ENCODE assay signal across 17 cellular contexts in genomic region chr15:42929449-42929848, GRCh38. TPM values are rescaled to one million over a fixed set of nuclear protein-coding genes. Genes with fewer than 3 reads are reported as not detected.
DNase-seq lines count a peak whose midpoint lies in the region; ATAC-seq and TF ChIP-seq lines count a peak whose summit lies in the region.
"Had no signal": no experiment of that assay in that cellular context is flagged by ENCODE, and none has a peak within 500 bp of the region (broad histone marks: within the 10 kb centered on the region; RNA-seq: fewer than 3 reads in every experiment).

No MANE protein-coding gene starts in this region.

- 84% methylated on average over 1 of the region's 1 CpG for WGBS in SK-N-SH (ENCODE audit: low lambda C conversion rate)

- no peaks in the 10 kb centered on the region for H3K79me2 ChIP-seq in SK-N-SH (ENCODE audit: insufficient read depth)

- H3K36me3 ChIP-seq in SK-N-SH (replicated peaks in 1 of 2; ENCODE audit: control insufficient read depth in 1 of 2, insufficient read depth in 2 of 2, low read length in 1 of 2) (no peaks in the 10 kb centered on the region), adipocyte (ENCODE audit: control insufficient read depth, insufficient read depth, low read length, severe bottlenecking) (no peaks in the 10 kb centered on the region)
- H3K36me3 ChIP-seq: BLaER1 had no signal

- POLR2A ChIA-PET in SK-N-SH (lab: Yijun Ruan, JAX), result no interaction called here

- ATAC-seq in SK-N-SH treated with all-trans-retinoic acid at 6 μM for 48 hours (no peak), HG02571 (IDR thresholded peaks at IDR 0.05; ENCODE audit: unreplicated experiment) (no peak)
- ATAC-seq: GM23338 had no signal

- no peak overlapping the region for H3K4me2 ChIP-seq in SK-N-SH
- H3K4me2 ChIP-seq: BLaER1, GM23338 had no signal

- CTCF ChIA-PET in SK-N-SH (lab: Yijun Ruan, JAX), result interaction anchor here (0.6 to 0.9 kb wide), 4 partner anchors 21 to 225 kb away, joined by 3 to 4 read pairs (median 3); no protein-coding TSS in a partner anchor

- H3K9me3 ChIP-seq in SK-N-SH (no peaks in the 10 kb centered on the region), adipocyte (ENCODE audit: control insufficient read depth, low read length) (no peaks in the 10 kb centered on the region)
- H3K9me3 ChIP-seq: BLaER1, Caco-2 had no signal

- H2AFZ ChIP-seq in SK-N-SH (ENCODE audit: low read depth), result peak overlapping the region; percentile 47
- H2AFZ ChIP-seq: GM23338 had no signal

- H3K27me3 ChIP-seq in SK-N-SH (ENCODE audit: insufficient read depth) (no peaks in the 10 kb centered on the region), adipocyte (replicated peaks; ENCODE audit: control insufficient read depth, insufficient read depth, low read length) (no peaks in the 10 kb centered on the region)
- H3K27me3 ChIP-seq: BLaER1 had no signal

- H4K20me1 ChIP-seq in SK-N-SH (ENCODE audit: insufficient read depth), result no peaks in the 10 kb centered on the region
- H4K20me1 ChIP-seq: BLaER1 had no signal

- TF ChIP-seq RAD21 in SK-N-SH (IDR thresholded peaks at IDR 0.05; ENCODE audit: low read length), result no peak

- H3K9ac ChIP-seq in SK-N-SH (no peak overlapping the region), adipocyte (ENCODE audit: low read length) (no peak overlapping the region)
- H3K9ac ChIP-seq: BLaER1 had no signal

- TF ChIP-seq EP300 in SK-N-SH (IDR thresholded peaks at IDR 0.05; ENCODE audit: borderline replicate concordance in 1 of 2, low read depth in 1 of 2, low read length in 1 of 2), result no peak

- H3K4me3 ChIP-seq in SK-N-SH (ENCODE audit: low read depth in 2 of 2, low read length in 1 of 2) (no peak overlapping the region), adipocyte (ENCODE audit: low read length) (no peak overlapping the region)
- H3K4me3 ChIP-seq: BLaER1, GM23338 had no signal

- H3K27ac ChIP-seq in SK-N-SH (ENCODE audit: low read depth in 2 of 2, low read length in 1 of 2) (no peak overlapping the region), temporal lobe (ENCODE audit: low read depth, low read length) (peak overlapping the region; percentile 27)
- H3K27ac ChIP-seq: 22Rv1, BLaER1 had no signal

- H3K4me1 ChIP-seq in SK-N-SH (ENCODE audit: control insufficient read depth in 1 of 2, insufficient read depth in 2 of 2, low read depth in 1 of 2, low read length in 1 of 2) (no peaks in the 10 kb centered on the region), adipocyte (ENCODE audit: control insufficient read depth, insufficient read depth, low read length) (no peaks in the 10 kb centered on the region)
- H3K4me1 ChIP-seq: Caco-2 had no signal

- no peak for TF ChIP-seq CTCF in SK-N-SH (IDR thresholded peaks at IDR 0.05)

- H3F3A ChIP-seq in SK-N-SH (replicated peaks; ENCODE audit: insufficient read depth), result no peaks in the 10 kb centered on the region

- H3K9me2 ChIP-seq in SK-N-SH, result no peaks in the 10 kb centered on the region

- DNase-seq in SK-N-SH (no peak), adipocyte (ENCODE audit: low read depth) (peak; percentile 51), hepatic stellate cell (ENCODE audit: low spot score) (peak; percentile 12), kidney tubule cell (ENCODE audit: low spot score) (no peak)
- DNase-seq in activated CD4-positive, CD25-positive, alpha-beta regulatory T cell treated with anti-CD3 and anti-CD28 coated beads, Interleukin-2, amount 50 U/mL, for 72 hours, result no peak
- DNase-seq: AML-193; Caco-2; CD8-positive, alpha-beta memory T cell; DND-41; GDM1; H7 had no signal

TF ChIP-seq in SK-N-SH, 30 proteins besides CTCF, POLR2A, EP300 and RAD21:
- TF ChIP-seq RXRA (IDR thresholded peaks at IDR 0.05; ENCODE audit: borderline replicate concordance, low read depth) (no peak), MXI1 (IDR thresholded peaks at IDR 0.05; ENCODE audit: low read depth, low read length) (no peak), JUND (IDR thresholded peaks at IDR 0.05) (no peak), MEF2A (IDR thresholded peaks at IDR 0.05; ENCODE audit: borderline replicate concordance, low read depth) (no peak), YY1 (IDR thresholded peaks at IDR 0.05; ENCODE audit: low read depth) (no peak)

TF ChIP-seq in SK-N-SH treated with all-trans-retinoic acid at 6 μM for 48 hours, 23 proteins besides CTCF, POLR2A, EP300 and RAD21:
- no peak for TF ChIP-seq TOX (CRISPR knock-in tag; IDR thresholded peaks at IDR 0.05; ENCODE audit: borderline replicate concordance)
TF ChIP-seq in SK-N-SH treated with all-trans-retinoic acid at 6 μM for 48 hours: peak in this region for 0.

RNA-seq across cellular contexts. Expression of gene TTBK2, which starts 8.9 kb away (rescaled TPM):
- polyA plus RNA-seq in SK-N-SH (2012; rRNA removed), result 4.5 and 6.4 TPM in 2 replicates
- polyA plus RNA-seq in SK-N-SH (2012; cell fraction: cytosol; rRNA removed), result 4.7 and 4.9 TPM in 2 replicates
- 8.9 and 13.9 TPM in 2 replicates for polyA plus RNA-seq in SK-N-SH (2012; cell fraction: nucleus; rRNA removed)
- 33.9 TPM for total RNA-seq in temporal lobe

Comparison
In these comparisons a context has a peak if more than half of its experiments do, and no peak if none do; other contexts are left out.
1. DNase-seq: peak in adipocyte (single experiment) and hepatic stellate cell (single experiment); none in SK-N-SH (single experiment), activated CD4-positive, CD25-positive, alpha-beta regulatory T cell treated with anti-CD3 and anti-CD28 coated beads, Interleukin-2, amount 50 U/mL, for 72 hours (single experiment) and kidney tubule cell (single experiment).